Comparison of ENCODE assay signal across 9 cellular contexts in the genomic region with DNA sequence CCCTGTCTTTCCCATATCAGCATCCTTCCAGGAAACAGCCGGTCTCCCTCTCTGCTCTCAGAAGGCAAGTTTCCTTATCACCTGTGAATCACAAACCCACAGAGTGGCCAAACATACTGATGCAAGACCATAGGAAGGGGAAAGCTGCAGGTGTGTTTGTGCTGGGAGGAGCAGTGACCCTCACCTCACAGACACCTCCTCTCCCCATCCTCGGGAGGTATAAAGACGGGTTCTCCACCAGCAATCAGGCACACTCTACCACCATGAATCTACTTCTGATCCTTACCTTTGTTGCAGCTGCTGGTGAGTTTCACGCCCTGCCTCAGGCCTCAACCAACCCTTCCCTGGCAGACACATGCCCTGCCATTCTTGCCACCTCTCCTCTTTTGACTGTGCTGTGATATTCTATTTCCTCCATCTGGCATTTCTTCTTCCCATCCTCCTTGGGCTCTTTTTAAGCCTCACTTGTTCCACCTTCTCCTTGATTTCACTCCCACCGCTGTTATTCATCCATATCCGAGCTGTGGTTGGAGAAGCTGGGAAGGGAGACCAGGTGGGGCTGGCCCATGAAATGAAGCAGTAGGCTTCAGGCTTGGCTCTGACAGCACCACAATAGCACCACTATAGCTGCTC. TPM values are rescaled to one million over a fixed set of nuclear protein-coding genes. Genes with fewer than 3 reads are reported as not detected.
DNase-seq lines count a peak whose midpoint lies in the region; ATAC-seq and TF ChIP-seq lines count a peak whose summit lies in the region.
"Had no signal": no experiment of that assay in that cellular context is flagged by ENCODE, and none has a peak within 500 bp of the region (broad histone marks: within the 10 kb centered on the region; RNA-seq: fewer than 3 reads in every experiment).

TSS of gene PRSS2 (plus strand) at position 251 of the 633 bp plus-strand sequence. CDS start at position 264, 13 bp downstream.

- no peak for DNase-seq in mucosa of gallbladder (ENCODE audit: low spot score)
- DNase-seq in nucleus accumbens (lab: John Stamatoyannopoulos, UW), result no peak
- no peak for DNase-seq in coronary artery (ENCODE audit: low spot score)
- DNase-seq in effector memory CD8-positive, alpha-beta T cell, result no peak

- no peak within 1 kb of the TSS for H3K27ac ChIP-seq in coronary artery

- ATAC-seq in GM18868 (IDR thresholded peaks at IDR 0.05; ENCODE audit: unreplicated experiment), result peak; percentile 20
- ATAC-seq in GM21723 (IDR thresholded peaks at IDR 0.05; ENCODE audit: unreplicated experiment), result peak; percentile 17
- ATAC-seq in HG03521 (IDR thresholded peaks at IDR 0.05; ENCODE audit: unreplicated experiment), result peak; percentile 12
- no peak for ATAC-seq in effector memory CD8-positive, alpha-beta T cell (replicated peaks)

- no peaks in the 10 kb centered on the region for H3K9me3 Mint-ChIP-seq in effector memory CD8-positive, alpha-beta T cell

- H3K27me3 Mint-ChIP-seq in effector memory CD8-positive, alpha-beta T cell, result peaks cover 0 to 12% of the 10 kb centered on the region in 2 donors

- H3K27ac Mint-ChIP-seq in effector memory CD8-positive, alpha-beta T cell, result no peak within 1 kb of the TSS

- H3K36me3 Mint-ChIP-seq in effector memory CD8-positive, alpha-beta T cell (ENCODE audit: insufficient read depth), result no peaks in the 10 kb centered on the region

- no peak within 1 kb of the TSS for H3K4me3 ChIP-seq in coronary artery

- TF ChIP-seq CTCF in coronary artery (IDR thresholded peaks at IDR 0.05), result no peak

- H3K4me1 Mint-ChIP-seq in effector memory CD8-positive, alpha-beta T cell (ENCODE audit: low read depth in 2 of 2), result peaks cover 3 to 9% of the 10 kb centered on the region in 2 donors

- no peak within 1 kb of the TSS for H3K4me3 Mint-ChIP-seq in effector memory CD8-positive, alpha-beta T cell

RNA-seq across cellular contexts. Expression of gene PRSS2, which starts in this region (rescaled TPM):
- 94.5 TPM for total RNA-seq in mucosa of gallbladder
- total RNA-seq: fibroblast of lung, liver had no signal
